Comparison of ENCODE assay signal across 20 cellular contexts in genomic region chr17:27610304-27610676, GRCh38.
"Had no signal": no experiment of that assay in that cellular context is flagged by ENCODE, and none has a peak within 500 bp of the region (broad histone marks: within the 10 kb centered on the region; RNA-seq: fewer than 3 reads in every experiment).

No MANE protein-coding gene starts in this region.

- H3K4me1 ChIP-seq: breast epithelium had no signal

- H3K27me3 ChIP-seq: breast epithelium had no signal

- H3K4me3 Mint-ChIP-seq: activated B cell treated with CpG ODN at 0.5 μM for 24 hours; activated CD4-positive, alpha-beta T cell treated with anti-CD3 and anti-CD28 coated beads, Interleukin-2, amount 10 ng/mL, durations not matched to agents 24 days and 14 days; activated CD8-positive, alpha-beta memory T cell treated with anti-CD3 and anti-CD28 coated beads, Interleukin-2, amount 10 ng/mL, durations not matched to agents 7 days and 5 days; activated naive CD4-positive, alpha-beta T cell treated with anti-CD3 and anti-CD28 coated beads for 36 hours; activated naive CD8-positive, alpha-beta T cell; activated T-cell treated with anti-CD3 and anti-CD28 coated beads, Interleukin-2, amount 50 U/mL, for 4 hours; activated T-helper 17 cell treated with anti-CD3 and anti-CD28 coated beads, Interleukin-2, amount 50 U/mL, for 72 hours; IgD-negative memory B cell; T-cell had no signal

- ATAC-seq: activated T-cell treated with anti-CD3 and anti-CD28 coated beads, Interleukin-2, amount 50 U/mL, for 4 hours; activated T-helper 17 cell treated with anti-CD3 and anti-CD28 coated beads, Interleukin-2, amount 50 U/mL, for 72 hours; T-cell had no signal

- H3K27me3 Mint-ChIP-seq: activated B cell treated with CpG ODN at 0.5 μM for 24 hours; activated CD4-positive, alpha-beta T cell treated with anti-CD3 and anti-CD28 coated beads, Interleukin-2, amount 10 ng/mL, durations not matched to agents 24 days and 14 days; activated CD8-positive, alpha-beta memory T cell treated with anti-CD3 and anti-CD28 coated beads, Interleukin-2, amount 10 ng/mL, durations not matched to agents 7 days and 5 days; activated naive CD8-positive, alpha-beta T cell; activated T-helper 17 cell treated with anti-CD3 and anti-CD28 coated beads, Interleukin-2, amount 50 U/mL, for 72 hours; IgD-negative memory B cell; T-cell had no signal

- H3K9me3 Mint-ChIP-seq: activated B cell treated with CpG ODN at 0.5 μM for 24 hours; activated CD4-positive, alpha-beta T cell treated with anti-CD3 and anti-CD28 coated beads, Interleukin-2, amount 10 ng/mL, durations not matched to agents 24 days and 14 days; activated naive CD4-positive, alpha-beta T cell treated with anti-CD3 and anti-CD28 coated beads for 36 hours; activated T-cell treated with anti-CD3 and anti-CD28 coated beads, Interleukin-2, amount 50 U/mL, for 4 hours; activated T-helper 17 cell treated with anti-CD3 and anti-CD28 coated beads, Interleukin-2, amount 50 U/mL, for 72 hours; IgD-negative memory B cell had no signal

- H3K27ac ChIP-seq: breast epithelium had no signal

- H3K9me3 ChIP-seq: breast epithelium had no signal

- H3K27ac Mint-ChIP-seq: activated B cell treated with CpG ODN at 0.5 μM for 24 hours; activated CD8-positive, alpha-beta memory T cell treated with anti-CD3 and anti-CD28 coated beads, Interleukin-2, amount 10 ng/mL, durations not matched to agents 7 days and 5 days; activated naive CD8-positive, alpha-beta T cell; T-cell had no signal

- H3K4me3 ChIP-seq: breast epithelium had no signal

- DNase-seq: activated B cell treated with CpG ODN at 0.5 μM for 24 hours; activated CD4-positive, alpha-beta T cell treated with anti-CD3 and anti-CD28 coated beads for 1 hour; activated gamma-delta T cell; activated T-cell treated with anti-CD3 and anti-CD28 coated beads, Interleukin-2, amount 50 U/mL, for 4 hours; KG1; NCI-H1417 treated with DMSO at 0.1 percent for 48 hours; NCI-H1694; NCI-H2029; NCI-H2107; NCI-H510A treated with DMSO at 0.1 percent for 48 hours; SIG-M5; T1000 had no signal

- H3K4me1 Mint-ChIP-seq: activated B cell treated with CpG ODN at 0.5 μM for 24 hours, IgD-negative memory B cell had no signal
